In genomic region chr5:21594566-21594965, GRCh38 we compare ENCODE assay signal across 2 cellular contexts.
TF ChIP-seq lines count a peak whose summit lies in the region.

No MANE protein-coding gene starts in this region.

TF ChIP-seq in GM23338, 12 proteins besides CTCF, POLR2A, EP300 and RAD21:
- TF ChIP-seq ZNF114 (CRISPR knock-in tag; IDR thresholded peaks at IDR 0.05) (no peak), EZH2 (IDR thresholded peaks at IDR 0.05; ENCODE audit: low read depth, unreplicated experiment) (no peak), ZNF331 (CRISPR knock-in tag; IDR thresholded peaks at IDR 0.05; ENCODE audit: low read depth) (no peak), EZH2phosphoT487 (IDR thresholded peaks at IDR 0.05; ENCODE audit: unreplicated experiment) (no peak), NANOG (IDR thresholded peaks at IDR 0.05; ENCODE audit: borderline replicate concordance) (no peak), ETS1 (IDR thresholded peaks at IDR 0.05) (no peak), JUNB (IDR thresholded peaks at IDR 0.05; ENCODE audit: unreplicated experiment) (no peak), POLR2AphosphoS5 (IDR thresholded peaks at IDR 0.05; ENCODE audit: low read depth) (no peak), CREB1 (CRISPR knock-in tag; IDR thresholded peaks at IDR 0.05; ENCODE audit: low read depth) (no peak), STAT1 (IDR thresholded peaks at IDR 0.05; ENCODE audit: unreplicated experiment) (no peak), ZNF462 (CRISPR knock-in tag; IDR thresholded peaks at IDR 0.05) (no peak), REST (IDR thresholded peaks at IDR 0.05; ENCODE audit: unreplicated experiment) (no peak)
TF ChIP-seq in GM23338: peak in this region for 0.

TF ChIP-seq in H1, 55 proteins besides CTCF, POLR2A, EP300 and RAD21:
- no peak for TF ChIP-seq GTF2F1 (IDR thresholded peaks at IDR 0.05; ENCODE audit: borderline replicate concordance, low read depth, low read length)
- TF ChIP-seq KDM5A (IDR thresholded peaks at IDR 0.05; ENCODE audit: low read length) = no peak
- 0 out of 2 replicates have a peak, but pooled peaks have one; percentile 37 for TF ChIP-seq KDM1A (IDR thresholded peaks at IDR 0.05; ENCODE audit: borderline replicate concordance, low read length)
TF ChIP-seq in H1: peak in this region for 1.
